ENCODE assay signal across 8 cellular contexts in genomic region chr17:75455896-75456416, GRCh38. TPM values are rescaled to one million over a fixed set of nuclear protein-coding genes. Genes with fewer than 3 reads are reported as not detected.
A peak's percentile ranks its signal among the peaks of the same experiment; 100 is the strongest.
DNase-seq lines count a peak whose midpoint lies in the region; ATAC-seq, FAIRE-seq and TF ChIP-seq lines count a peak whose summit lies in the region.

No MANE protein-coding gene starts in this region.

- POLR2A ChIA-PET in GM12878 (lab: Charles Lee): interaction anchor here (0.5 to 1.7 kb wide), 19 partner anchors 9 to 324 kb away, joined by 3 to 8 read pairs (median 4); partner anchors contain the start of genes GRB2, SLC25A19 and TSEN54
- POLR2A ChIA-PET in HepG2 (lab: Yijun Ruan, JAX): interaction anchor here (0.6 to 3.4 kb wide), 36 partner anchors 8 to 486 kb away, joined by 3 to 35 read pairs (median 4); partner anchors contain the start of genes ATP5PD, GGA3, GRB2 and KCTD2

- SMC1A ChIA-PET in GM12878 (lab: Charles Lee; ENCODE audit: uncharacterized antibody, unreplicated experiment): interaction anchor here (0.7 to 4.0 kb wide), 11 partner anchors 9 to 137 kb away, joined by 3 to 19 read pairs (median 3); partner anchors contain the start of gene TSEN54

- peak overlapping the region; percentile 84 for H3K27ac ChIP-seq in GM12878 (ENCODE audit: control insufficient read depth, insufficient read depth)
- peak overlapping the region; percentile 93 for H3K27ac ChIP-seq in HepG2 (ENCODE audit: extremely low read length, insufficient read depth, low read length)
- peak overlapping the region; percentile 82 to 97 (median 90) for H3K27ac ChIP-seq in tibial nerve

- TF ChIP-seq RAD21 in GM12878 (IDR thresholded peaks at IDR 0.05; ENCODE audit: insufficient read depth, low read depth, low read length) (no peak), HepG2 (CRISPR knock-in tag; IDR thresholded peaks at IDR 0.05) (no peak)

- H3K36me3 ChIP-seq in GM12878 (ENCODE audit: control insufficient read depth in 2 of 2, insufficient read depth in 2 of 2, low read length in 1 of 2): no peaks in the 10 kb centered on the region
- H3K36me3 ChIP-seq in HepG2 (replicated peaks in 1 of 2; ENCODE audit: control insufficient read depth in 1 of 2, insufficient read depth in 2 of 2, low read length in 2 of 2): no peaks in the 10 kb centered on the region
- no peaks in the 10 kb centered on the region for H3K36me3 ChIP-seq in tibial nerve

- H3K4me1 ChIP-seq in GM12878 (ENCODE audit: control insufficient read depth, insufficient read depth, low read length) (peaks cover 41% of the 10 kb centered on the region), HepG2 (ENCODE audit: insufficient read depth, low read length) (peaks cover 90% of the 10 kb centered on the region), tibial nerve (peaks cover 7 to 36% (median 18%) of the 10 kb centered on the region in 4 donors)

- BruUV-seq in GM12878 (replicated peaks; lab: Mats Ljungman, UMichigan) (no TSS peak), HepG2 (replicated peaks; lab: Mats Ljungman, UMichigan) (TSS peak; percentile 81)

- TF ChIP-seq POLR2A in GM12878 (IDR thresholded peaks at IDR 0.05; ENCODE audit: low read depth, low read length) (no peak), HepG2 (IDR thresholded peaks at IDR 0.05; ENCODE audit: insufficient read depth in 1 of 2, low read depth in 2 of 2, low read length in 2 of 2) (no peak; a peak in 1 of 4 replicates), tibial nerve (IDR thresholded peaks at IDR 0.05) (no peak)

- H3K9me3 ChIP-seq in GM12878 (replicated peaks; ENCODE audit: control insufficient read depth, insufficient read depth, low read length): no peaks in the 10 kb centered on the region
- H3K9me3 ChIP-seq in HepG2 (ENCODE audit: low read length): no peaks in the 10 kb centered on the region
- no peaks in the 10 kb centered on the region for H3K9me3 ChIP-seq in tibial nerve

- no peaks in the 10 kb centered on the region for H3K27me3 ChIP-seq in GM12878 (replicated peaks in 1 of 2; ENCODE audit: control insufficient read depth in 2 of 2, insufficient read depth in 2 of 2, low read length in 1 of 2)
- H3K27me3 ChIP-seq in HepG2 (ENCODE audit: control insufficient read depth in 1 of 2, insufficient read depth in 2 of 2, low read length in 2 of 2): no peaks in the 10 kb centered on the region; a peak in 1 of 5 replicates
- H3K27me3 ChIP-seq in tibial nerve: no peaks in the 10 kb centered on the region

- ATAC-seq in GM18873 (IDR thresholded peaks at IDR 0.05; ENCODE audit: low FRiP score, unreplicated experiment) (peak; percentile 3), HG03354 (IDR thresholded peaks at IDR 0.05; ENCODE audit: poor library complexity, severe bottlenecking, unreplicated experiment) (peak; percentile 7), GM12878 (peak; percentile 8), HepG2 (peak; percentile 10), GM18519 (IDR thresholded peaks at IDR 0.05; ENCODE audit: low FRiP score, unreplicated experiment) (no peak), GM21390 (IDR thresholded peaks at IDR 0.05; ENCODE audit: unreplicated experiment) (no peak), HG03196 (IDR thresholded peaks at IDR 0.05; ENCODE audit: unreplicated experiment) (no peak)

- H3K4me3 ChIP-seq in GM12878: peak overlapping the region; percentile 60
- H3K4me3 ChIP-seq in HepG2 (replicated peaks in 1 of 3; ENCODE audit: insufficient read depth in 1 of 3, low read depth in 2 of 3, low read length in 3 of 3): peak overlapping the region; percentile 57 to 98 (median 87)
- H3K4me3 ChIP-seq in tibial nerve: peak overlapping the region; percentile 43 to 98 (median 80)

- H2AFZ ChIP-seq in GM12878 (ENCODE audit: control insufficient read depth, low read depth, low read length): peak overlapping the region; percentile 87
- no peak overlapping the region for H2AFZ ChIP-seq in HepG2 (ENCODE audit: low read length)

- H4K20me1 ChIP-seq in GM12878 (ENCODE audit: control insufficient read depth, insufficient read depth) (no peaks in the 10 kb centered on the region), HepG2 (ENCODE audit: insufficient read depth, low read length) (no peaks in the 10 kb centered on the region)

- peaks cover 14% of the 10 kb centered on the region for H3K79me2 ChIP-seq in GM12878 (ENCODE audit: control insufficient read depth, insufficient read depth, low read length)
- H3K79me2 ChIP-seq in HepG2 (ENCODE audit: insufficient read depth, low read length): peaks cover 22% of the 10 kb centered on the region

- 15% methylated on average over 13 of the region's 13 CpGs for WGBS in GM12878 (ENCODE audit: insufficient coverage, insufficient replicate concordance, low lambda C conversion rate, missing lambda C conversion rate)
- under 1% methylated on average over 13 of the region's 13 CpGs for WGBS in HepG2 (ENCODE audit: low lambda C conversion rate)
- 1 to 2% methylated on average over 13 of the region's 13 CpGs for WGBS in tibial nerve, 2 donors

- CTCF ChIA-PET in GM12878 (lab: Yijun Ruan, JAX) (interaction anchor here (0.6 to 1.9 kb wide), 16 partner anchors 9 to 295 kb away, joined by 3 to 12 read pairs (median 4); partner anchors contain the start of genes GGA3, MIF4GD, SLC25A19 and TSEN54), HepG2 (lab: Yijun Ruan, JAX; ENCODE audit: low intra/inter-chr PET ratio, low total read pairs) (no interaction called here)

- in situ Hi-C loops in GM12878 (cut with MboI): no loop called here
- in situ Hi-C loops in HepG2 (cut with HindIII; ENCODE audit: extremely low pct_ligation_motif_present, low pct_unique_long_range_greater_than_20kb): no loop called here

- TF ChIP-seq EP300 in GM12878 (IDR thresholded peaks at IDR 0.05; ENCODE audit: borderline replicate concordance in 1 of 2, control insufficient read depth in 1 of 2, low read depth in 2 of 2, low read length in 2 of 2) (no peak), HepG2 (IDR thresholded peaks at IDR 0.05; ENCODE audit: low read depth in 2 of 2, low read length in 2 of 2) (0 out of 4 replicates have a peak, but pooled peaks of 1 of the 2 experiments have one; percentile 4), HepG2 (CRISPR knock-in tag; IDR thresholded peaks at IDR 0.05; ENCODE audit: borderline replicate concordance) (no peak), tibial nerve (IDR thresholded peaks at IDR 0.05) (no peak)

- DNase-seq in GM12878 (ENCODE audit: low read depth, low spot score): no peak
- DNase-seq in HepG2 (ENCODE audit: low spot score): no peak
- no peak for DNase-seq in tibial nerve (ENCODE audit: low spot score in 2 of 2)

- TF ChIP-seq CTCF in GM12878 (IDR thresholded peaks at IDR 0.05 in 2 of 3, conservative IDR thresholded peaks at IDR 0.05 in 1 of 3; ENCODE audit: control insufficient read depth in 2 of 3, extremely low read depth in 1 of 3, insufficient read depth in 1 of 3, low read depth in 3 of 3, low read length in 3 of 3) (no peak), HepG2 (CRISPR knock-in tag; IDR thresholded peaks at IDR 0.05) (no peak), tibial nerve (IDR thresholded peaks at IDR 0.05) (no peak)

- no peak for FAIRE-seq in GM12878 (lab: Jason Lieb, UNC)
- no peak for FAIRE-seq in HepG2 (lab: Jason Lieb, UNC)

- intact Hi-C loops in GM12878 (cut with micrococcal nuclease; ENCODE audit: unreplicated experiment): no loop called here
- intact Hi-C loops in HepG2 (cut with micrococcal nuclease; ENCODE audit: unreplicated experiment): loop anchor here (5.0 kb wide), 1 partner anchor 56 kb away; no protein-coding TSS in a partner anchor

- RAD21 ChIA-PET in GM12878 (lab: Charles Lee; ENCODE audit: unreplicated experiment): interaction anchor here (0.6 to 1.6 kb wide), 16 partner anchors 10 to 345 kb away, joined by 3 to 12 read pairs (median 4); partner anchors contain the start of genes SLC25A19 and TSEN54

- peak overlapping the region; percentile 88 for H3K4me2 ChIP-seq in GM12878 (ENCODE audit: control insufficient read depth, insufficient read depth)
- H3K4me2 ChIP-seq in HepG2 (ENCODE audit: low read depth, low read length): peak overlapping the region; percentile 80

- H3K9ac ChIP-seq in GM12878 (ENCODE audit: control insufficient read depth, insufficient read depth, low read length) (peak overlapping the region; percentile 98), HepG2 (ENCODE audit: insufficient read depth, low read depth, low read length) (peak overlapping the region; percentile 92)

RNA-seq across cellular contexts. Expression of gene TMEM94, which starts 0.5 kb away (rescaled TPM):
- 124 and 144 TPM in 2 replicates for total RNA-seq in GM12878 (2013; cell fraction: nucleolus; rRNA removed)
- total RNA-seq in GM12878 (2014; rRNA removed): 23.9 and 31.4 TPM in 2 replicates
- total RNA-seq in GM12878 (2014; rRNA removed; fragmentation: Illumina TruSeq; extraction: Trizol): 15.4 and 15.8 TPM in 2 replicates
- total RNA-seq in GM12878 (2021): 59.0 and 70.7 TPM in 2 replicates
- 23.7 TPM for polyA plus RNA-seq in GM12878 (2011; ENCODE audit: low read depth)
- 9.8 and 21.9 TPM in 2 replicates for polyA plus RNA-seq in GM12878 (2011; rRNA removed)
- polyA plus RNA-seq in GM12878 (2011; cell fraction: cytosol; rRNA removed): 23.8 and 24.1 TPM in 2 replicates
- polyA plus RNA-seq in GM12878 (2011; cell fraction: nucleus; rRNA removed): 363 and 387 TPM in 2 replicates
- polyA plus RNA-seq in GM12878 (2012): 63.2 and 64.4 TPM in 2 replicates
- 11.9 and 46.5 TPM in 2 replicates for polyA plus RNA-seq in GM12878 (2014; fragmentation: Illumina TruSeq; extraction: Trizol)
- polyA plus RNA-seq in GM12878 (2014; fragmentation: Nextera tagmentation; extraction: Ambion mirVana): 1 to 10 TPM in 1 of 2 experiments, under 1 TPM in 1; 0.31 to 2.3 TPM
- 41.7 and 50.5 TPM in 2 replicates for polyA plus RNA-seq in GM12878 (2014; rRNA removed)
- 10 to 100 TPM; 21.2 to 26.9 TPM for polyA plus RNA-seq in GM12878 (2016; fragmentation: Nextera tagmentation; extraction: Ambion mirVana)
- 21.6 and 44.4 TPM in 2 replicates for polyA minus RNA-seq in GM12878 (2011; rRNA and poly(A)+ RNA removed)
- polyA minus RNA-seq in GM12878 (2011; cell fraction: cytosol; rRNA and poly(A)+ RNA removed): 19.4 and 25.9 TPM in 2 replicates
- 49.2 and 74.5 TPM in 2 replicates for polyA minus RNA-seq in GM12878 (2011; cell fraction: nucleus; rRNA and poly(A)+ RNA removed)
- total RNA-seq in HepG2 (2016; rRNA removed; fragmentation: Illumina TruSeq; extraction: Trizol): 20.8 and 32.6 TPM in 2 replicates
- total RNA-seq in HepG2 (2016; cell fraction: cytosol; rRNA removed; fragmentation: Illumina TruSeq; extraction: Trizol; ENCODE audit: low read depth): 26.4 and 26.9 TPM in 2 replicates
- total RNA-seq in HepG2 (2016; cell fraction: insoluble cytoplasmic fraction; rRNA removed; fragmentation: Illumina TruSeq; extraction: Trizol): 17.2 and 32.1 TPM in 2 replicates
- total RNA-seq in HepG2 (2016; cell fraction: membrane; rRNA removed; fragmentation: Illumina TruSeq; extraction: Trizol): 23.6 and 28.5 TPM in 2 replicates
- total RNA-seq in HepG2 (2016; cell fraction: nucleus; rRNA removed; fragmentation: Illumina TruSeq; extraction: Trizol): 32.2 and 37.2 TPM in 2 replicates
- polyA plus RNA-seq in HepG2 (2011; rRNA removed): 134 and 150 TPM in 2 replicates
- 37.1 and 46.4 TPM in 2 replicates for polyA plus RNA-seq in HepG2 (2011; cell fraction: cytosol; rRNA removed)
- 1,312 and 1,888 TPM in 2 replicates for polyA plus RNA-seq in HepG2 (2011; cell fraction: nucleus; rRNA removed)
- 125 and 137 TPM in 2 replicates for polyA plus RNA-seq in HepG2 (2012)
- 5.0 and 5.4 TPM in 2 replicates for polyA plus RNA-seq in HepG2 (2016; cell fraction: cytosol; fragmentation: Illumina TruSeq; extraction: Trizol; ENCODE audit: low read depth)
- polyA plus RNA-seq in HepG2 (2016; cell fraction: insoluble cytoplasmic fraction; fragmentation: Illumina TruSeq; extraction: Trizol; ENCODE audit: low read depth): 15.7 and 19.0 TPM in 2 replicates
- polyA plus RNA-seq in HepG2 (2016; cell fraction: membrane; fragmentation: Illumina TruSeq; extraction: Trizol; ENCODE audit: low read depth): 16.7 and 22.4 TPM in 2 replicates
- 121 and 131 TPM in 2 replicates for polyA plus RNA-seq in HepG2 (2016; cell fraction: nucleus; fragmentation: Illumina TruSeq; extraction: Trizol; ENCODE audit: insufficient read depth, low read depth)
- 36.2 and 133 TPM in 2 replicates for polyA minus RNA-seq in HepG2 (2011; rRNA and poly(A)+ RNA removed; ENCODE audit: low replicate concordance)
- 52.6 and 54.1 TPM in 2 replicates for polyA minus RNA-seq in HepG2 (2011; cell fraction: cytosol; rRNA and poly(A)+ RNA removed)
- 148 and 161 TPM in 2 replicates for polyA minus RNA-seq in HepG2 (2011; cell fraction: nucleus; rRNA and poly(A)+ RNA removed)
- 10 to 100 TPM; 84.3 to 95.1 (median 89.9) TPM for total RNA-seq in tibial nerve

RNA-seq across cellular contexts. Expression of gene GRB2, which starts 50.5 kb away (rescaled TPM):
- total RNA-seq in GM12878 (2013; cell fraction: nucleolus; rRNA removed): 189 and 244 TPM in 2 replicates
- 161 and 168 TPM in 2 replicates for total RNA-seq in GM12878 (2014; rRNA removed)
- total RNA-seq in GM12878 (2014; rRNA removed; fragmentation: Illumina TruSeq; extraction: Trizol): 113 and 118 TPM in 2 replicates
- total RNA-seq in GM12878 (2021): 207 and 214 TPM in 2 replicates
- polyA plus RNA-seq in GM12878 (2011; ENCODE audit: low read depth): 75.8 TPM
- 133 and 196 TPM in 2 replicates for polyA plus RNA-seq in GM12878 (2011; rRNA removed)
- 121 and 130 TPM in 2 replicates for polyA plus RNA-seq in GM12878 (2011; cell fraction: cytosol; rRNA removed)
- 40.5 and 43.7 TPM in 2 replicates for polyA plus RNA-seq in GM12878 (2011; cell fraction: nucleus; rRNA removed)
- 118 and 123 TPM in 2 replicates for polyA plus RNA-seq in GM12878 (2012)
- polyA plus RNA-seq in GM12878 (2014; fragmentation: Illumina TruSeq; extraction: Trizol): 141 and 201 TPM in 2 replicates
- polyA plus RNA-seq in GM12878 (2014; fragmentation: Nextera tagmentation; extraction: Ambion mirVana): 100 to 1,000 TPM; 113 to 152 TPM
- polyA plus RNA-seq in GM12878 (2014; rRNA removed): 164 and 180 TPM in 2 replicates
- polyA plus RNA-seq in GM12878 (2016; fragmentation: Nextera tagmentation; extraction: Ambion mirVana): 100 to 1,000 TPM; 263 to 268 TPM
- polyA minus RNA-seq in GM12878 (2011; rRNA and poly(A)+ RNA removed): 52.6 and 94.4 TPM in 2 replicates
- polyA minus RNA-seq in GM12878 (2011; cell fraction: cytosol; rRNA and poly(A)+ RNA removed): 19.2 and 20.6 TPM in 2 replicates
- 31.8 and 65.3 TPM in 2 replicates for polyA minus RNA-seq in GM12878 (2011; cell fraction: nucleus; rRNA and poly(A)+ RNA removed)
- 92.3 and 95.7 TPM in 2 replicates for total RNA-seq in HepG2 (2016; rRNA removed; fragmentation: Illumina TruSeq; extraction: Trizol)
- total RNA-seq in HepG2 (2016; cell fraction: cytosol; rRNA removed; fragmentation: Illumina TruSeq; extraction: Trizol; ENCODE audit: low read depth): 9.5 and 11.4 TPM in 2 replicates
- total RNA-seq in HepG2 (2016; cell fraction: insoluble cytoplasmic fraction; rRNA removed; fragmentation: Illumina TruSeq; extraction: Trizol): 81.8 and 96.0 TPM in 2 replicates
- total RNA-seq in HepG2 (2016; cell fraction: membrane; rRNA removed; fragmentation: Illumina TruSeq; extraction: Trizol): 34.4 and 43.9 TPM in 2 replicates
- 44.5 and 52.3 TPM in 2 replicates for total RNA-seq in HepG2 (2016; cell fraction: nucleus; rRNA removed; fragmentation: Illumina TruSeq; extraction: Trizol)
- polyA plus RNA-seq in HepG2 (2011; rRNA removed): 67.9 and 84.6 TPM in 2 replicates
- polyA plus RNA-seq in HepG2 (2011; cell fraction: cytosol; rRNA removed): 65.4 and 67.1 TPM in 2 replicates
- 28.7 and 29.6 TPM in 2 replicates for polyA plus RNA-seq in HepG2 (2011; cell fraction: nucleus; rRNA removed)
- polyA plus RNA-seq in HepG2 (2012): 66.8 and 70.9 TPM in 2 replicates
- polyA plus RNA-seq in HepG2 (2016; cell fraction: cytosol; fragmentation: Illumina TruSeq; extraction: Trizol; ENCODE audit: low read depth): 13.1 and 18.8 TPM in 2 replicates
- polyA plus RNA-seq in HepG2 (2016; cell fraction: insoluble cytoplasmic fraction; fragmentation: Illumina TruSeq; extraction: Trizol; ENCODE audit: low read depth): 142 and 160 TPM in 2 replicates
- 28.8 and 38.8 TPM in 2 replicates for polyA plus RNA-seq in HepG2 (2016; cell fraction: membrane; fragmentation: Illumina TruSeq; extraction: Trizol; ENCODE audit: low read depth)
- polyA plus RNA-seq in HepG2 (2016; cell fraction: nucleus; fragmentation: Illumina TruSeq; extraction: Trizol; ENCODE audit: insufficient read depth, low read depth): 76.0 and 89.2 TPM in 2 replicates
- 55.3 and 73.1 TPM in 2 replicates for polyA minus RNA-seq in HepG2 (2011; rRNA and poly(A)+ RNA removed; ENCODE audit: low replicate concordance)
- 26.1 and 30.8 TPM in 2 replicates for polyA minus RNA-seq in HepG2 (2011; cell fraction: cytosol; rRNA and poly(A)+ RNA removed)
- polyA minus RNA-seq in HepG2 (2011; cell fraction: nucleus; rRNA and poly(A)+ RNA removed): 44.4 and 46.2 TPM in 2 replicates
- 100 to 1,000 TPM in 3 of 4 donors, 10 to 100 TPM in 1; 77.6 to 139 (median 133) TPM for total RNA-seq in tibial nerve

RNA-seq across cellular contexts. Expression of gene CASKIN2, which starts 59.4 kb away (rescaled TPM):
- 0.65 and 2.0 TPM in 2 replicates for total RNA-seq in GM12878 (2013; cell fraction: nucleolus; rRNA removed)
- total RNA-seq in GM12878 (2014; rRNA removed): 0.44 and 1.4 TPM in 2 replicates
- total RNA-seq in GM12878 (2014; rRNA removed; fragmentation: Illumina TruSeq; extraction: Trizol): 0.18 and 0.23 TPM in 2 replicates
- 0.80 and 1.8 TPM in 2 replicates for total RNA-seq in GM12878 (2021)
- 0.39 TPM for polyA plus RNA-seq in GM12878 (2011; ENCODE audit: low read depth)
- polyA plus RNA-seq in GM12878 (2011; rRNA removed): 0.10 TPM in 1 of 2 replicates, not detected in the other
- 0.03 and 0.12 TPM in 2 replicates for polyA plus RNA-seq in GM12878 (2011; cell fraction: cytosol; rRNA removed)
- 0.59 and 0.84 TPM in 2 replicates for polyA plus RNA-seq in GM12878 (2011; cell fraction: nucleus; rRNA removed)
- 0.31 and 0.46 TPM in 2 replicates for polyA plus RNA-seq in GM12878 (2012)
- polyA plus RNA-seq in GM12878 (2014; fragmentation: Illumina TruSeq; extraction: Trizol): 0.14 and 0.16 TPM in 2 replicates
- under 1 TPM in 1 of 2 experiments, not detected in 1; 0.02 TPM for polyA plus RNA-seq in GM12878 (2014; fragmentation: Nextera tagmentation; extraction: Ambion mirVana)
- polyA plus RNA-seq in GM12878 (2014; rRNA removed): 0.93 and 2.7 TPM in 2 replicates
- polyA plus RNA-seq in GM12878 (2016; fragmentation: Nextera tagmentation; extraction: Ambion mirVana): under 1 TPM; 0.44 to 0.56 TPM
- not detected in 2 replicates for polyA minus RNA-seq in GM12878 (2011; rRNA and poly(A)+ RNA removed)
- polyA minus RNA-seq in GM12878 (2011; cell fraction: cytosol; rRNA and poly(A)+ RNA removed): not detected in 2 replicates
- polyA minus RNA-seq in GM12878 (2011; cell fraction: nucleus; rRNA and poly(A)+ RNA removed): 0.12 and 0.57 TPM in 2 replicates
- 5.2 and 10.6 TPM in 2 replicates for total RNA-seq in HepG2 (2016; rRNA removed; fragmentation: Illumina TruSeq; extraction: Trizol)
- total RNA-seq in HepG2 (2016; cell fraction: cytosol; rRNA removed; fragmentation: Illumina TruSeq; extraction: Trizol; ENCODE audit: low read depth): 1.5 and 1.8 TPM in 2 replicates
- total RNA-seq in HepG2 (2016; cell fraction: insoluble cytoplasmic fraction; rRNA removed; fragmentation: Illumina TruSeq; extraction: Trizol): 4.9 and 7.5 TPM in 2 replicates
- 3.4 and 4.1 TPM in 2 replicates for total RNA-seq in HepG2 (2016; cell fraction: membrane; rRNA removed; fragmentation: Illumina TruSeq; extraction: Trizol)
- total RNA-seq in HepG2 (2016; cell fraction: nucleus; rRNA removed; fragmentation: Illumina TruSeq; extraction: Trizol): 6.8 and 8.0 TPM in 2 replicates
- polyA plus RNA-seq in HepG2 (2011; rRNA removed): 6.8 and 7.8 TPM in 2 replicates
- polyA plus RNA-seq in HepG2 (2011; cell fraction: cytosol; rRNA removed): 1.9 and 2.2 TPM in 2 replicates
- polyA plus RNA-seq in HepG2 (2011; cell fraction: nucleus; rRNA removed): 23.6 and 26.5 TPM in 2 replicates
- polyA plus RNA-seq in HepG2 (2012): 6.2 and 9.6 TPM in 2 replicates
- 0.61 and 0.68 TPM in 2 replicates for polyA plus RNA-seq in HepG2 (2016; cell fraction: cytosol; fragmentation: Illumina TruSeq; extraction: Trizol; ENCODE audit: low read depth)
- 4.4 and 7.0 TPM in 2 replicates for polyA plus RNA-seq in HepG2 (2016; cell fraction: insoluble cytoplasmic fraction; fragmentation: Illumina TruSeq; extraction: Trizol; ENCODE audit: low read depth)
- 1.6 and 1.8 TPM in 2 replicates for polyA plus RNA-seq in HepG2 (2016; cell fraction: membrane; fragmentation: Illumina TruSeq; extraction: Trizol; ENCODE audit: low read depth)
- polyA plus RNA-seq in HepG2 (2016; cell fraction: nucleus; fragmentation: Illumina TruSeq; extraction: Trizol; ENCODE audit: insufficient read depth, low read depth): 16.3 and 16.6 TPM in 2 replicates
- polyA minus RNA-seq in HepG2 (2011; rRNA and poly(A)+ RNA removed; ENCODE audit: low replicate concordance): 11.8 and 14.9 TPM in 2 replicates
- 4.9 and 5.0 TPM in 2 replicates for polyA minus RNA-seq in HepG2 (2011; cell fraction: cytosol; rRNA and poly(A)+ RNA removed)
- polyA minus RNA-seq in HepG2 (2011; cell fraction: nucleus; rRNA and poly(A)+ RNA removed): 17.0 and 20.4 TPM in 2 replicates
- total RNA-seq in tibial nerve: 10 to 100 TPM; 36.0 to 59.0 (median 51.3) TPM

Comparison
In these comparisons a context has a peak if more than half of its experiments do, and no peak if none do; other contexts are left out.
1. ATAC-seq: peak in GM18873 (single experiment), HG03354 (single experiment), GM12878 (single experiment) and HepG2 (single experiment); none in GM18519 (single experiment), GM21390 (single experiment) and HG03196 (single experiment).
2. Peak in every context shown above with its lines, with median percentiles within 50 percentile points of each other: H3K27ac ChIP-seq and H3K4me3 ChIP-seq.